In genomic region chr14:102517412-102518062, GRCh38 we compare ENCODE assay signal across 8 cellular contexts. TPM values are rescaled to one million over a fixed set of nuclear protein-coding genes. Genes with fewer than 3 reads are reported as not detected.
A peak's percentile ranks its signal among the peaks of the same experiment; 100 is the strongest.
DNase-seq lines count a peak whose midpoint lies in the region; ATAC-seq and TF ChIP-seq lines count a peak whose summit lies in the region.

No MANE protein-coding gene starts in this region.

- POLR2A ChIA-PET in WTC11 (lab: Charles Lee): no interaction called here

- H3K9me3 ChIP-seq in gastrocnemius medialis: no peaks in the 10 kb centered on the region

- TF ChIP-seq CTCF in WTC11 (IDR thresholded peaks at IDR 0.05) (no peak), gastrocnemius medialis (IDR thresholded peaks at IDR 0.05 in 4 of 5, conservative IDR thresholded peaks at IDR 0.05 in 1 of 5) (no peak)

- TF ChIP-seq POLR2A in gastrocnemius medialis (IDR thresholded peaks at IDR 0.05): no peak

- in situ Hi-C loops in gastrocnemius medialis (cut with MboI; ENCODE audit: low sequenced_read_pairs in 4 of 4): loop anchor here (5.0 to 25.0 kb wide), 3 partner anchors 75 to 205 kb away; partner anchors contain the start of genes MOK (in 1 of the 4) and ZNF839 (in 1 of the 4)

- no peaks in the 10 kb centered on the region for H3K27me3 ChIP-seq in gastrocnemius medialis

- no peak for DNase-seq in T-helper 2 cell treated with Interferon-gamma antibody and Interleukin-4, amounts not matched to agents 5 μg/mL and 100 μg/mL, for 36 hours (ENCODE audit: low spot score)
- no peak for DNase-seq in T-helper 2 cell
- peak; percentile 48 for DNase-seq in WTC11 (ENCODE audit: low spot score)
- DNase-seq in left cardiac atrium: no peak
- DNase-seq in gastrocnemius medialis: no peak
- DNase-seq in NCI-H187 (lab: John Stamatoyannopoulos, UW): no peak
- no peak for DNase-seq in SIG-M5 (lab: John Stamatoyannopoulos, UW)
- DNase-seq in NCI-H1694 (lab: John Stamatoyannopoulos, UW): no peak

- no peaks in the 10 kb centered on the region for H3K36me3 Mint-ChIP-seq in T-helper 2 cell treated with Interferon-gamma antibody and Interleukin-4, amounts not matched to agents 5 μg/mL and 100 μg/mL, for 36 hours (ENCODE audit: low read depth)
- H3K36me3 Mint-ChIP-seq in WTC11: no peaks in the 10 kb centered on the region

- H3K36me3 ChIP-seq in gastrocnemius medialis: no peaks in the 10 kb centered on the region

- CTCF ChIA-PET in WTC11 (lab: Charles Lee): interaction anchor here (0.5 to 1.7 kb wide), 8 partner anchors 8 to 255 kb away, joined by 3 to 9 read pairs (median 4); partner anchors contain the start of gene ANKRD9

- ATAC-seq in WTC11 (peak; percentile 18), left cardiac atrium (peak; percentile 23 to 31), gastrocnemius medialis (peak in 1 of 2 donors; percentile 29)

- H3K4me1 ChIP-seq in gastrocnemius medialis: peaks cover 0 to 5% of the 10 kb centered on the region in 2 donors

- H3K4me1 Mint-ChIP-seq in T-helper 2 cell treated with Interferon-gamma antibody and Interleukin-4, amounts not matched to agents 5 μg/mL and 100 μg/mL, for 36 hours (ENCODE audit: low read depth): peaks cover 3% of the 10 kb centered on the region
- H3K4me1 Mint-ChIP-seq in WTC11: peaks cover 4% of the 10 kb centered on the region; the same call in 1 of the 2 replicates

- peak overlapping the region; percentile 53 to 78 (median 66) for H3K4me3 ChIP-seq in gastrocnemius medialis

- H3K27me3 Mint-ChIP-seq in T-helper 2 cell treated with Interferon-gamma antibody and Interleukin-4, amounts not matched to agents 5 μg/mL and 100 μg/mL, for 36 hours (ENCODE audit: low read depth): peaks cover 5% of the 10 kb centered on the region
- H3K27me3 Mint-ChIP-seq in WTC11 (ENCODE audit: low read depth): peaks cover 14% of the 10 kb centered on the region

- peak overlapping the region; percentile 63 for H3K27ac Mint-ChIP-seq in T-helper 2 cell treated with Interferon-gamma antibody and Interleukin-4, amounts not matched to agents 5 μg/mL and 100 μg/mL, for 36 hours
- H3K27ac Mint-ChIP-seq in WTC11: no peak overlapping the region

- intact Hi-C loops in left cardiac atrium (cut with DNase I) (loop anchor here (5.0 to 10.0 kb wide), 3 partner anchors 80 to 193 kb away; no protein-coding TSS in a partner anchor), gastrocnemius medialis (cut with DNase I; ENCODE audit: low total_unique reads) (loop anchor here (5.0 to 10.0 kb wide), 2 partner anchors 155 to 553 kb away; partner anchors contain the start of genes CINP, DYNC1H1 and TECPR2)

- H3K4me3 Mint-ChIP-seq in T-helper 2 cell treated with Interferon-gamma antibody and Interleukin-4, amounts not matched to agents 5 μg/mL and 100 μg/mL, for 36 hours: peak overlapping the region; percentile 81
- peak overlapping the region; percentile 83 for H3K4me3 Mint-ChIP-seq in WTC11

- no peaks in the 10 kb centered on the region for H3K9me3 Mint-ChIP-seq in T-helper 2 cell treated with Interferon-gamma antibody and Interleukin-4, amounts not matched to agents 5 μg/mL and 100 μg/mL, for 36 hours
- no peaks in the 10 kb centered on the region for H3K9me3 Mint-ChIP-seq in WTC11

- peak overlapping the region in 3 of 4 donors; percentile 17 to 69 (median 64) for H3K27ac ChIP-seq in gastrocnemius medialis

TF ChIP-seq in WTC11, 78 proteins besides CTCF, POLR2A, EP300 and RAD21 (continues in another document):
- TF ChIP-seq E2F5 (CRISPR knock-in tag; IDR thresholded peaks at IDR 0.05): peak; percentile 5; the same call in 1 of the 2 replicates
- no peak for TF ChIP-seq CREB1 (CRISPR knock-in tag; IDR thresholded peaks at IDR 0.05)
- no peak for TF ChIP-seq E2F1 (CRISPR knock-in tag; IDR thresholded peaks at IDR 0.05)
- no peak for TF ChIP-seq MLX (CRISPR knock-in tag; IDR thresholded peaks at IDR 0.05)
- no peak for TF ChIP-seq ZMAT4 (CRISPR knock-in tag; IDR thresholded peaks at IDR 0.05)
- TF ChIP-seq GTF2I (CRISPR knock-in tag; conservative IDR thresholded peaks at IDR 0.05): peak; percentile 55; the same call in 1 of the 2 replicates
- no peak for TF ChIP-seq ZNF512 (CRISPR knock-in tag; IDR thresholded peaks at IDR 0.05; ENCODE audit: borderline replicate concordance)
- no peak for TF ChIP-seq ATF3 (CRISPR knock-in tag; conservative IDR thresholded peaks at IDR 0.05)
- TF ChIP-seq ZNF121 (CRISPR knock-in tag; IDR thresholded peaks at IDR 0.05): peak; percentile 97
- TF ChIP-seq GRHL2 (CRISPR knock-in tag; IDR thresholded peaks at IDR 0.05; ENCODE audit: insufficient replicate concordance, severe bottlenecking): no peak
- no peak; the same call in 1 of the 2 replicates for TF ChIP-seq SP1 (CRISPR knock-in tag; conservative IDR thresholded peaks at IDR 0.05)
- TF ChIP-seq NFYB (CRISPR knock-in tag; conservative IDR thresholded peaks at IDR 0.05; ENCODE audit: low read depth): no peak
- no peak for TF ChIP-seq FOXJ3 (CRISPR knock-in tag; IDR thresholded peaks at IDR 0.05; ENCODE audit: borderline replicate concordance)
- TF ChIP-seq ZNF138 (CRISPR knock-in tag; conservative IDR thresholded peaks at IDR 0.05): peak; percentile 60; the same call in 1 of the 2 replicates
- no peak for TF ChIP-seq PRRX2 (CRISPR knock-in tag; IDR thresholded peaks at IDR 0.05)
- no peak for TF ChIP-seq USF2 (CRISPR knock-in tag; IDR thresholded peaks at IDR 0.05)
- peak; percentile 61; the same call in 1 of the 2 replicates for TF ChIP-seq RELA (CRISPR knock-in tag; IDR thresholded peaks at IDR 0.05; ENCODE audit: borderline replicate concordance)

RNA-seq across cellular contexts. Expression of gene ANKRD9, which starts 8.0 kb away (rescaled TPM):
- total RNA-seq in WTC11 (2021) (55.6 to 63.8 TPM (median 56.6 TPM) in 3 replicates), left cardiac atrium (100 to 1,000 TPM in 1 of 2 donors, 10 to 100 TPM in 1; 97.0 to 160 TPM), gastrocnemius medialis (100 to 1,000 TPM; 155 to 450 (median 216) TPM)
